In genomic region chr12:2306012-2306411, GRCh38 we compare ENCODE assay signal across 1 cellular context.
TF ChIP-seq lines count a peak whose summit lies in the region.

No MANE protein-coding gene starts in this region.

TF ChIP-seq in K562, 482 proteins besides CTCF, POLR2A, EP300 and RAD21:
- TF ChIP-seq, protein P1, sequence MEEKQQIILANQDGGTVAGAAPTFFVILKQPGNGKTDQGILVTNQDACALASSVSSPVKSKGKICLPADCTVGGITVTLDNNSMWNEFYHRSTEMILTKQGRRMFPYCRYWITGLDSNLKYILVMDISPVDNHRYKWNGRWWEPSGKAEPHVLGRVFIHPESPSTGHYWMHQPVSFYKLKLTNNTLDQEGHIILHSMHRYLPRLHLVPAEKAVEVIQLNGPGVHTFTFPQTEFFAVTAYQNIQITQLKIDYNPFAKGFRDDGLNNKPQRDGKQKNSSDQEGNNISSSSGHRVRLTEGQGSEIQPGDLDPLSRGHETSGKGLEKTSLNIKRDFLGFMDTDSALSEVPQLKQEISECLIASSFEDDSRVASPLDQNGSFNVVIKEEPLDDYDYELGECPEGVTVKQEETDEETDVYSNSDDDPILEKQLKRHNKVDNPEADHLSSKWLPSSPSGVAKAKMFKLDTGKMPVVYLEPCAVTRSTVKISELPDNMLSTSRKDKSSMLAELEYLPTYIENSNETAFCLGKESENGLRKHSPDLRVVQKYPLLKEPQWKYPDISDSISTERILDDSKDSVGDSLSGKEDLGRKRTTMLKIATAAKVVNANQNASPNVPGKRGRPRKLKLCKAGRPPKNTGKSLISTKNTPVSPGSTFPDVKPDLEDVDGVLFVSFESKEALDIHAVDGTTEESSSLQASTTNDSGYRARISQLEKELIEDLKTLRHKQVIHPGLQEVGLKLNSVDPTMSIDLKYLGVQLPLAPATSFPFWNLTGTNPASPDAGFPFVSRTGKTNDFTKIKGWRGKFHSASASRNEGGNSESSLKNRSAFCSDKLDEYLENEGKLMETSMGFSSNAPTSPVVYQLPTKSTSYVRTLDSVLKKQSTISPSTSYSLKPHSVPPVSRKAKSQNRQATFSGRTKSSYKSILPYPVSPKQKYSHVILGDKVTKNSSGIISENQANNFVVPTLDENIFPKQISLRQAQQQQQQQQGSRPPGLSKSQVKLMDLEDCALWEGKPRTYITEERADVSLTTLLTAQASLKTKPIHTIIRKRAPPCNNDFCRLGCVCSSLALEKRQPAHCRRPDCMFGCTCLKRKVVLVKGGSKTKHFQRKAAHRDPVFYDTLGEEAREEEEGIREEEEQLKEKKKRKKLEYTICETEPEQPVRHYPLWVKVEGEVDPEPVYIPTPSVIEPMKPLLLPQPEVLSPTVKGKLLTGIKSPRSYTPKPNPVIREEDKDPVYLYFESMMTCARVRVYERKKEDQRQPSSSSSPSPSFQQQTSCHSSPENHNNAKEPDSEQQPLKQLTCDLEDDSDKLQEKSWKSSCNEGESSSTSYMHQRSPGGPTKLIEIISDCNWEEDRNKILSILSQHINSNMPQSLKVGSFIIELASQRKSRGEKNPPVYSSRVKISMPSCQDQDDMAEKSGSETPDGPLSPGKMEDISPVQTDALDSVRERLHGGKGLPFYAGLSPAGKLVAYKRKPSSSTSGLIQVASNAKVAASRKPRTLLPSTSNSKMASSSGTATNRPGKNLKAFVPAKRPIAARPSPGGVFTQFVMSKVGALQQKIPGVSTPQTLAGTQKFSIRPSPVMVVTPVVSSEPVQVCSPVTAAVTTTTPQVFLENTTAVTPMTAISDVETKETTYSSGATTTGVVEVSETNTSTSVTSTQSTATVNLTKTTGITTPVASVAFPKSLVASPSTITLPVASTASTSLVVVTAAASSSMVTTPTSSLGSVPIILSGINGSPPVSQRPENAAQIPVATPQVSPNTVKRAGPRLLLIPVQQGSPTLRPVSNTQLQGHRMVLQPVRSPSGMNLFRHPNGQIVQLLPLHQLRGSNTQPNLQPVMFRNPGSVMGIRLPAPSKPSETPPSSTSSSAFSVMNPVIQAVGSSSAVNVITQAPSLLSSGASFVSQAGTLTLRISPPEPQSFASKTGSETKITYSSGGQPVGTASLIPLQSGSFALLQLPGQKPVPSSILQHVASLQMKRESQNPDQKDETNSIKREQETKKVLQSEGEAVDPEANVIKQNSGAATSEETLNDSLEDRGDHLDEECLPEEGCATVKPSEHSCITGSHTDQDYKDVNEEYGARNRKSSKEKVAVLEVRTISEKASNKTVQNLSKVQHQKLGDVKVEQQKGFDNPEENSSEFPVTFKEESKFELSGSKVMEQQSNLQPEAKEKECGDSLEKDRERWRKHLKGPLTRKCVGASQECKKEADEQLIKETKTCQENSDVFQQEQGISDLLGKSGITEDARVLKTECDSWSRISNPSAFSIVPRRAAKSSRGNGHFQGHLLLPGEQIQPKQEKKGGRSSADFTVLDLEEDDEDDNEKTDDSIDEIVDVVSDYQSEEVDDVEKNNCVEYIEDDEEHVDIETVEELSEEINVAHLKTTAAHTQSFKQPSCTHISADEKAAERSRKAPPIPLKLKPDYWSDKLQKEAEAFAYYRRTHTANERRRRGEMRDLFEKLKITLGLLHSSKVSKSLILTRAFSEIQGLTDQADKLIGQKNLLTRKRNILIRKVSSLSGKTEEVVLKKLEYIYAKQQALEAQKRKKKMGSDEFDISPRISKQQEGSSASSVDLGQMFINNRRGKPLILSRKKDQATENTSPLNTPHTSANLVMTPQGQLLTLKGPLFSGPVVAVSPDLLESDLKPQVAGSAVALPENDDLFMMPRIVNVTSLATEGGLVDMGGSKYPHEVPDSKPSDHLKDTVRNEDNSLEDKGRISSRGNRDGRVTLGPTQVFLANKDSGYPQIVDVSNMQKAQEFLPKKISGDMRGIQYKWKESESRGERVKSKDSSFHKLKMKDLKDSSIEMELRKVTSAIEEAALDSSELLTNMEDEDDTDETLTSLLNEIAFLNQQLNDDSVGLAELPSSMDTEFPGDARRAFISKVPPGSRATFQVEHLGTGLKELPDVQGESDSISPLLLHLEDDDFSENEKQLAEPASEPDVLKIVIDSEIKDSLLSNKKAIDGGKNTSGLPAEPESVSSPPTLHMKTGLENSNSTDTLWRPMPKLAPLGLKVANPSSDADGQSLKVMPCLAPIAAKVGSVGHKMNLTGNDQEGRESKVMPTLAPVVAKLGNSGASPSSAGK (IDR thresholded peaks at IDR 0.05), result no peak
- TF ChIP-seq NCOA1 (IDR thresholded peaks at IDR 0.05; ENCODE audit: low read depth), result no peak
- TF ChIP-seq, protein P2, sequence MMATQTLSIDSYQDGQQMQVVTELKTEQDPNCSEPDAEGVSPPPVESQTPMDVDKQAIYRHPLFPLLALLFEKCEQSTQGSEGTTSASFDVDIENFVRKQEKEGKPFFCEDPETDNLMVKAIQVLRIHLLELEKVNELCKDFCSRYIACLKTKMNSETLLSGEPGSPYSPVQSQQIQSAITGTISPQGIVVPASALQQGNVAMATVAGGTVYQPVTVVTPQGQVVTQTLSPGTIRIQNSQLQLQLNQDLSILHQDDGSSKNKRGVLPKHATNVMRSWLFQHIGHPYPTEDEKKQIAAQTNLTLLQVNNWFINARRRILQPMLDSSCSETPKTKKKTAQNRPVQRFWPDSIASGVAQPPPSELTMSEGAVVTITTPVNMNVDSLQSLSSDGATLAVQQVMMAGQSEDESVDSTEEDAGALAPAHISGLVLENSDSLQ (IDR thresholded peaks at IDR 0.05), result peak; percentile 73
- TF ChIP-seq ZNF583 (CRISPR knock-in tag; IDR thresholded peaks at IDR 0.05), result no peak
- TF ChIP-seq HINFP (tag; conservative IDR thresholded peaks at IDR 0.05; ENCODE audit: low read depth), result no peak
- no peak for TF ChIP-seq EP400 (IDR thresholded peaks at IDR 0.05)
- TF ChIP-seq HDAC6 (IDR thresholded peaks at IDR 0.05; ENCODE audit: low read depth, low read length), result no peak
